Comparison of ENCODE assay signal across 32 cellular contexts in the genomic region with DNA sequence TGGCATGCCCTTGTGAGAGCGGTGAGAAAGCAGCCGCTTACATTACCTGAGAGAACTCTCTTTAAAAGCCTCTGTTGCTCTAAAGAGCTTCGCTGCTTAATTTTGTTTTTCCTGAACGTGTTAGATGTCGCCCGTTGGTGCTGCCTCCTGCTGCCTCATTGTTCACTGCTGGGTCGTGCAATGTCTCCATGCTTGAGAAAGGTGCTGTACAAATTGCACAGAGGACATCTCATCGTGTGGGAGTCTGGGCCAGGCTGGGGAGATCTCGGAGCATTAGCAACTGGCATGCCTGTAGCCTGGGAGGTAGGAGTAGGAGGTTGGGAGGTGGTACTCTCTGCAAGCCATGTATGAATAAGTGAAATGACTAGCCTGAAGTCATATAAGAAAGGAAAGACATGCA.
"Had no signal": no experiment of that assay in that cellular context is flagged by ENCODE, and none has a peak within 500 bp of the region (broad histone marks: within the 10 kb centered on the region; RNA-seq: fewer than 3 reads in every experiment).

No MANE protein-coding gene starts in this region.

- H3K9me3 ChIP-seq: ascending aorta, breast epithelium, colonic mucosa had no signal

- H3K9me3 Mint-ChIP-seq: brain had no signal

- H3K27me3 Mint-ChIP-seq: activated B cell treated with CpG ODN at 0.5 μM for 24 hours; activated CD4-positive, alpha-beta memory T cell treated with anti-CD3 and anti-CD28 coated beads for 36 hours; activated CD4-positive, alpha-beta T cell treated with anti-CD3 and anti-CD28 coated beads for 36 hours; activated CD4-positive, alpha-beta T cell treated with anti-CD3 and anti-CD28 coated beads, Interleukin-2, amount 10 ng/mL, durations not matched to agents 24 days and 14 days; activated naive CD4-positive, alpha-beta T cell treated with anti-CD3 and anti-CD28 coated beads, Interleukin-2, amount 10 ng/mL, durations not matched to agents 7 days and 5 days; activated naive CD8-positive, alpha-beta T cell treated with anti-CD3 and anti-CD28 coated beads, Interleukin-2, amount 10 ng/mL, durations not matched to agents 7 days and 5 days; activated T-cell treated with anti-CD3 and anti-CD28 coated beads, Interleukin-2, amount 50 U/mL, for 24 hours; T-helper 17 cell had no signal

- H3K4me3 Mint-ChIP-seq: activated B cell treated with CpG ODN at 0.5 μM for 24 hours; activated CD4-positive, alpha-beta memory T cell treated with anti-CD3 and anti-CD28 coated beads for 36 hours; activated CD4-positive, alpha-beta T cell treated with anti-CD3 and anti-CD28 coated beads for 36 hours; activated CD4-positive, alpha-beta T cell treated with anti-CD3 and anti-CD28 coated beads, Interleukin-2, amount 10 ng/mL, durations not matched to agents 24 days and 14 days; activated naive CD4-positive, alpha-beta T cell treated with anti-CD3 and anti-CD28 coated beads, Interleukin-2, amount 10 ng/mL, durations not matched to agents 7 days and 5 days; activated naive CD8-positive, alpha-beta T cell treated with anti-CD3 and anti-CD28 coated beads, Interleukin-2, amount 10 ng/mL, durations not matched to agents 7 days and 5 days; activated T-cell treated with anti-CD3 and anti-CD28 coated beads, Interleukin-2, amount 50 U/mL, for 24 hours; activated T-cell treated with anti-CD3 and anti-CD28 coated beads, Interleukin-2, amount 50 U/mL, for 72 hours; brain; T-helper 17 cell; T-helper 2 cell treated with Interferon-gamma antibody and Interleukin-4, amounts not matched to agents 5 μg/mL and 100 μg/mL, for 36 hours had no signal

- H3K36me3 Mint-ChIP-seq: activated CD4-positive, alpha-beta memory T cell treated with anti-CD3 and anti-CD28 coated beads for 36 hours; activated naive CD4-positive, alpha-beta T cell treated with anti-CD3 and anti-CD28 coated beads, Interleukin-2, amount 10 ng/mL, durations not matched to agents 7 days and 5 days; activated naive CD8-positive, alpha-beta T cell treated with anti-CD3 and anti-CD28 coated beads, Interleukin-2, amount 10 ng/mL, durations not matched to agents 7 days and 5 days; brain had no signal

- H3K27me3 ChIP-seq: ascending aorta, breast epithelium, cardiac muscle cell, colonic mucosa had no signal

- H3K27ac ChIP-seq: ascending aorta, breast epithelium, cardiac muscle cell, colonic mucosa, WERI-Rb-1 had no signal

- H3K4me1 Mint-ChIP-seq: activated B cell treated with CpG ODN at 0.5 μM for 24 hours; activated CD4-positive, alpha-beta T cell treated with anti-CD3 and anti-CD28 coated beads for 36 hours; activated CD4-positive, alpha-beta T cell treated with anti-CD3 and anti-CD28 coated beads, Interleukin-2, amount 10 ng/mL, durations not matched to agents 24 days and 14 days; activated naive CD4-positive, alpha-beta T cell treated with anti-CD3 and anti-CD28 coated beads, Interleukin-2, amount 10 ng/mL, durations not matched to agents 7 days and 5 days; activated naive CD8-positive, alpha-beta T cell treated with anti-CD3 and anti-CD28 coated beads, Interleukin-2, amount 10 ng/mL, durations not matched to agents 7 days and 5 days; T-helper 17 cell had no signal

- H3K4me3 ChIP-seq: ascending aorta, breast epithelium, cardiac muscle cell, colonic mucosa had no signal

- FAIRE-seq: endometrium, frontal cortex had no signal

- H3K4me1 ChIP-seq: ascending aorta, breast epithelium, colonic mucosa had no signal

- H3K27ac Mint-ChIP-seq: activated B cell treated with CpG ODN at 0.5 μM for 24 hours; activated CD4-positive, alpha-beta memory T cell treated with anti-CD3 and anti-CD28 coated beads for 36 hours; activated CD4-positive, alpha-beta T cell treated with anti-CD3 and anti-CD28 coated beads for 36 hours; activated CD4-positive, alpha-beta T cell treated with anti-CD3 and anti-CD28 coated beads, Interleukin-2, amount 10 ng/mL, durations not matched to agents 24 days and 14 days; activated naive CD4-positive, alpha-beta T cell treated with anti-CD3 and anti-CD28 coated beads, Interleukin-2, amount 10 ng/mL, durations not matched to agents 7 days and 5 days; activated naive CD4-positive, alpha-beta T cell treated with anti-CD3 and anti-CD28 coated beads, Interleukin-2, amount 50 U/mL, for 72 hours; activated naive CD8-positive, alpha-beta T cell treated with anti-CD3 and anti-CD28 coated beads, Interleukin-2, amount 10 ng/mL, durations not matched to agents 7 days and 5 days; activated T-cell treated with anti-CD3 and anti-CD28 coated beads, Interleukin-2, amount 50 U/mL, for 24 hours; activated T-cell treated with anti-CD3 and anti-CD28 coated beads, Interleukin-2, amount 50 U/mL, for 72 hours; T-helper 17 cell; T-helper 2 cell treated with Interferon-gamma antibody and Interleukin-4, amounts not matched to agents 5 μg/mL and 100 μg/mL, for 36 hours had no signal

- H3K36me3 ChIP-seq: ascending aorta, breast epithelium, cardiac muscle cell, colonic mucosa, WERI-Rb-1 had no signal

- DNase-seq: activated B cell treated with CpG ODN at 0.5 μM for 24 hours; activated CD4-positive, alpha-beta memory T cell treated with anti-CD3 and anti-CD28 coated beads for 36 hours; activated CD4-positive, alpha-beta T cell treated with anti-CD3 and anti-CD28 coated beads for 36 hours; activated CD4-positive, alpha-beta T cell treated with anti-CD3 and anti-CD28 coated beads, Interleukin-2, amount 10 ng/mL, durations not matched to agents 24 days and 14 days; activated CD4-positive, CD25-positive, alpha-beta regulatory T cell treated with anti-CD3 and anti-CD28 coated beads, Interleukin-2, amount 50 U/mL, for 72 hours; activated CD8-positive, alpha-beta memory T cell treated with anti-CD3 and anti-CD28 coated beads, Interleukin-2, amount 50 U/mL, for 48 hours; activated gamma-delta T cell; activated naive CD4-positive, alpha-beta T cell; activated naive CD4-positive, alpha-beta T cell treated with anti-CD3 and anti-CD28 coated beads, Interleukin-2, amount 10 ng/mL, durations not matched to agents 7 days and 5 days; activated naive CD8-positive, alpha-beta T cell treated with anti-CD3 and anti-CD28 coated beads, Interleukin-2, amount 10 ng/mL, durations not matched to agents 7 days and 5 days; activated T-cell treated with anti-CD3 and anti-CD28 coated beads for 4 hours; activated T-cell treated with anti-CD3 and anti-CD28 coated beads, Interleukin-2, amount 50 U/mL, for 24 hours; activated T-cell treated with anti-CD3 and anti-CD28 coated beads, Interleukin-2, amount 50 U/mL, for 72 hours; central memory CD4-positive, alpha-beta T cell; cerebellar nuclear complex; colonic mucosa; effector CD8-positive, alpha-beta T cell; foreskin fibroblast; head of caudate nucleus; T-helper 1 cell; T-helper 17 cell; T1000; WERI-Rb-1 had no signal

- ATAC-seq: activated CD4-positive, alpha-beta T cell treated with anti-CD3 and anti-CD28 coated beads for 36 hours; activated naive CD4-positive, alpha-beta T cell treated with anti-CD3 and anti-CD28 coated beads, Interleukin-2, amount 50 U/mL, for 72 hours; activated T-cell treated with anti-CD3 and anti-CD28 coated beads, Interleukin-2, amount 50 U/mL, for 72 hours; esophagus mucosa; T-helper 17 cell had no signal
